ENCODE assay signal across 17 cellular contexts in genomic region chr4:86449746-86450145, GRCh38.
"Had no signal": no experiment of that assay in that cellular context is flagged by ENCODE, and none has a peak within 500 bp of the region (broad histone marks: within the 10 kb centered on the region; RNA-seq: fewer than 3 reads in every experiment).

No MANE protein-coding gene starts in this region.

- ATAC-seq: activated naive CD8-positive, alpha-beta T cell treated with anti-CD3 and anti-CD28 coated beads, Interleukin-2, amount 50 U/mL, for 24 hours; heart left ventricle; left ventricle myocardium superior; stimulated activated naive CD8-positive, alpha-beta T cell treated with anti-CD3 and anti-CD28 coated beads, Interleukin-15, amount 100 ng/mL, for 72 hours; upper lobe of right lung had no signal

- H3K9me3 Mint-ChIP-seq: activated naive CD8-positive, alpha-beta T cell treated with anti-CD3 and anti-CD28 coated beads, Interleukin-2, amount 50 U/mL, for 24 hours; stimulated activated naive CD8-positive, alpha-beta T cell treated with anti-CD3 and anti-CD28 coated beads, Interleukin-15, amount 100 ng/mL, for 72 hours had no signal

- H3K4me3 ChIP-seq: ascending aorta, heart left ventricle, testis, upper lobe of right lung had no signal

- H3K27ac Mint-ChIP-seq: activated CD4-positive, alpha-beta T cell treated with anti-CD3 and anti-CD28 coated beads, Interleukin-2, amount 10 ng/mL, durations not matched to agents 24 days and 14 days; activated naive CD8-positive, alpha-beta T cell treated with anti-CD3 and anti-CD28 coated beads, Interleukin-2, amount 50 U/mL, for 24 hours; stimulated activated naive CD8-positive, alpha-beta T cell treated with anti-CD3 and anti-CD28 coated beads, Interleukin-15, amount 100 ng/mL, for 72 hours had no signal

- H3K27me3 ChIP-seq: ascending aorta, heart left ventricle, testis, upper lobe of right lung had no signal

- H2AFZ ChIP-seq: parathyroid adenoma had no signal

- H3K79me2 ChIP-seq: parathyroid adenoma had no signal

- H3K36me3 ChIP-seq: ascending aorta, heart left ventricle, upper lobe of right lung had no signal

- H3K4me1 Mint-ChIP-seq: activated naive CD8-positive, alpha-beta T cell treated with anti-CD3 and anti-CD28 coated beads, Interleukin-2, amount 50 U/mL, for 24 hours had no signal

- H3K9ac ChIP-seq: parathyroid adenoma had no signal

- DNase-seq: activated CD4-positive, alpha-beta T cell treated with anti-CD3 and anti-CD28 coated beads, Interleukin-2, amount 10 ng/mL, durations not matched to agents 24 days and 14 days; activated naive CD4-positive, alpha-beta T cell treated with Interleukin-2 at 50 U/mL for 16 hours; activated naive CD8-positive, alpha-beta T cell treated with anti-CD3 and anti-CD28 coated beads, Interleukin-2, amount 50 U/mL, for 24 hours; heart left ventricle; kidney; left ventricle myocardium superior; retina; stimulated activated CD4-positive, alpha-beta T cell treated with anti-CD3 and anti-CD28 coated beads, Interleukin-4, amount 100 ng/mL, for 4 hours; stimulated activated naive CD8-positive, alpha-beta T cell treated with anti-CD3 and anti-CD28 coated beads, Interleukin-15, amount 100 ng/mL, for 72 hours; testis; upper lobe of right lung had no signal

- H3K4me3 Mint-ChIP-seq: activated CD4-positive, alpha-beta T cell treated with anti-CD3 and anti-CD28 coated beads, Interleukin-2, amount 10 ng/mL, durations not matched to agents 24 days and 14 days; activated naive CD8-positive, alpha-beta T cell treated with anti-CD3 and anti-CD28 coated beads, Interleukin-2, amount 50 U/mL, for 24 hours; neural crest cell; stimulated activated naive CD8-positive, alpha-beta T cell treated with anti-CD3 and anti-CD28 coated beads, Interleukin-15, amount 100 ng/mL, for 72 hours had no signal

- FAIRE-seq: colon, endothelial cell of umbilical vein, frontal cortex, kidney had no signal

- H3K4me1 ChIP-seq: ascending aorta, heart left ventricle, upper lobe of right lung had no signal

- H3K27ac ChIP-seq: ascending aorta, heart left ventricle, parathyroid adenoma, testis, upper lobe of right lung had no signal
